Comparison of ENCODE assay signal across 18 cellular contexts in the genomic region with DNA sequence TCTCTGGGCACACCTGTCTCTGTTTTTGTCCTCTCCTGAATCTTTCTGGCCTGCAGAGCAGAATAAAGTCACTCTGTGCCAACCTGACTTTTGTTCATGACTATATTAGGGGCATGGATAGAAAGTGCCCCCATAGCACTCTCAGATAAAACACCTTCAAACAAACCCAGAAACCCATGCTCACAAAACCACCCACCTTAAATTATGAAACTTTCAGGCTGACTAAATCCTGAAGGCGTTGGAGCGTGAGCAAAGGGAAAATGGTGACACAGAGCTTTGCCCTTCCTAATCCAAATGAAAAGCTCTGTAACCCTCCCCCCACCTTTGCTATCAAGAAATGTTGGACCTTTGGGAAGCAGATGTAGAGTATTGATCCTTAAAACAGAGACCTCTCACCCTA.
A peak's percentile ranks its signal among the peaks of the same experiment; 100 is the strongest.
DNase-seq lines count a peak whose midpoint lies in the region; ATAC-seq, FAIRE-seq and TF ChIP-seq lines count a peak whose summit lies in the region.
"Had no signal": no experiment of that assay in that cellular context is flagged by ENCODE, and none has a peak within 500 bp of the region (broad histone marks: within the 10 kb centered on the region; RNA-seq: fewer than 3 reads in every experiment).

No MANE protein-coding gene starts in this region.

- no peak overlapping the region for H3K4me3 Mint-ChIP-seq in activated naive CD4-positive, alpha-beta T cell treated with anti-CD3 and anti-CD28 coated beads for 36 hours
- peak overlapping the region; percentile 55 for H3K4me3 Mint-ChIP-seq in glutamatergic neuron (ENCODE audit: unreplicated experiment)
- H3K4me3 Mint-ChIP-seq: activated naive CD8-positive, alpha-beta T cell treated with anti-CD3 and anti-CD28 coated beads, Interleukin-2, amount 10 ng/mL, durations not matched to agents 7 days and 5 days had no signal

- no peaks in the 10 kb centered on the region for H3K9me3 Mint-ChIP-seq in activated naive CD4-positive, alpha-beta T cell treated with anti-CD3 and anti-CD28 coated beads, Interleukin-2, amount 50 U/mL, for 72 hours
- no peaks in the 10 kb centered on the region for H3K9me3 Mint-ChIP-seq in activated naive CD4-positive, alpha-beta T cell treated with anti-CD3 and anti-CD28 coated beads for 36 hours
- H3K9me3 Mint-ChIP-seq in glutamatergic neuron (ENCODE audit: unreplicated experiment): peaks cover 11% of the 10 kb centered on the region
- H3K9me3 Mint-ChIP-seq: activated naive CD8-positive, alpha-beta T cell treated with anti-CD3 and anti-CD28 coated beads, Interleukin-2, amount 10 ng/mL, durations not matched to agents 7 days and 5 days had no signal

- peak; percentile 36 to 48 for ATAC-seq in activated naive CD4-positive, alpha-beta T cell treated with anti-CD3 and anti-CD28 coated beads, Interleukin-2, amount 50 U/mL, for 72 hours
- ATAC-seq in stimulated activated naive CD8-positive, alpha-beta T cell treated with anti-CD3 and anti-CD28 coated beads, Interleukin-15, Interleukin-2, amounts not matched to agents 100 U/mL and 50 U/mL, for 24 hours: peak; percentile 63
- ATAC-seq in GM21381 (IDR thresholded peaks at IDR 0.05; ENCODE audit: unreplicated experiment) (no peak), HG03442 (IDR thresholded peaks at IDR 0.05; ENCODE audit: unreplicated experiment) (no peak)
- ATAC-seq: esophagus mucosa had no signal

- no peak for TF ChIP-seq CTCF in glutamatergic neuron (IDR thresholded peaks at IDR 0.05; ENCODE audit: partially characterized antibody, unreplicated experiment)

- CTCF ChIA-PET in activated naive CD4-positive, alpha-beta T cell treated with anti-CD3 and anti-CD28 coated beads for 36 hours (lab: Charles Lee): interaction anchor here (1.5 kb wide), 1 partner anchor 9 kb away, joined by 5 read pairs; no protein-coding TSS in a partner anchor

- peak overlapping the region; percentile 26 to 77 for H3K27ac Mint-ChIP-seq in activated naive CD4-positive, alpha-beta T cell treated with anti-CD3 and anti-CD28 coated beads, Interleukin-2, amount 50 U/mL, for 72 hours
- no peak overlapping the region for H3K27ac Mint-ChIP-seq in activated naive CD4-positive, alpha-beta T cell treated with anti-CD3 and anti-CD28 coated beads for 36 hours
- H3K27ac Mint-ChIP-seq in glutamatergic neuron (ENCODE audit: unreplicated experiment): peak overlapping the region; percentile 92
- H3K27ac Mint-ChIP-seq: activated naive CD8-positive, alpha-beta T cell treated with anti-CD3 and anti-CD28 coated beads, Interleukin-2, amount 10 ng/mL, durations not matched to agents 7 days and 5 days had no signal

- peak; percentile 45 for FAIRE-seq in RCC 7860 (lab: Jason Lieb, UNC)

- DNase-seq in activated naive CD4-positive, alpha-beta T cell treated with anti-CD3 and anti-CD28 coated beads, Interleukin-2, amount 50 U/mL, for 72 hours (ENCODE audit: low spot score in 2 of 2): no peak
- DNase-seq in activated naive CD4-positive, alpha-beta T cell treated with anti-CD3 and anti-CD28 coated beads for 36 hours: no peak
- no peak for DNase-seq in RCC 7860 (ENCODE audit: low spot score)
- no peak for DNase-seq in glutamatergic neuron
- no peak for DNase-seq in stimulated activated naive CD8-positive, alpha-beta T cell treated with anti-CD3 and anti-CD28 coated beads, Interleukin-15, Interleukin-2, amounts not matched to agents 100 U/mL and 50 U/mL, for 24 hours
- DNase-seq in stimulated activated CD4-positive, alpha-beta T cell treated with anti-CD3 and anti-CD28 coated beads, Interleukin-1b, Interleukin-23, amount 100 ng/mL, for 48 hours: no peak
- DNase-seq: activated CD8-positive, alpha-beta memory T cell treated with anti-CD3 and anti-CD28 coated beads, Interleukin-2, amount 50 U/mL, for 4 hours; activated naive CD8-positive, alpha-beta T cell treated with anti-CD3 and anti-CD28 coated beads, Interleukin-2, amount 10 ng/mL, durations not matched to agents 7 days and 5 days; dorsolateral prefrontal cortex; EL; midbrain; NCI-H2081 treated with DMSO at 0.1 percent for 48 hours; NCI-H524 treated with DMSO at 0.1 percent for 48 hours; sigmoid colon; SJCRH30 had no signal

- H3K27me3 Mint-ChIP-seq in activated naive CD4-positive, alpha-beta T cell treated with anti-CD3 and anti-CD28 coated beads for 36 hours (ENCODE audit: low read depth): no peaks in the 10 kb centered on the region
- peaks cover 12% of the 10 kb centered on the region for H3K27me3 Mint-ChIP-seq in glutamatergic neuron (ENCODE audit: unreplicated experiment)
- H3K27me3 Mint-ChIP-seq: activated naive CD8-positive, alpha-beta T cell treated with anti-CD3 and anti-CD28 coated beads, Interleukin-2, amount 10 ng/mL, durations not matched to agents 7 days and 5 days had no signal

- peaks cover 66% of the 10 kb centered on the region for H3K4me1 Mint-ChIP-seq in activated naive CD4-positive, alpha-beta T cell treated with anti-CD3 and anti-CD28 coated beads for 36 hours (ENCODE audit: low read depth)
- peaks cover 72% of the 10 kb centered on the region for H3K4me1 Mint-ChIP-seq in glutamatergic neuron (ENCODE audit: low read depth, unreplicated experiment)

- H3K36me3 Mint-ChIP-seq in activated naive CD4-positive, alpha-beta T cell treated with anti-CD3 and anti-CD28 coated beads, Interleukin-2, amount 50 U/mL, for 72 hours: no peaks in the 10 kb centered on the region
- H3K36me3 Mint-ChIP-seq in activated naive CD4-positive, alpha-beta T cell treated with anti-CD3 and anti-CD28 coated beads for 36 hours (ENCODE audit: low read depth): no peaks in the 10 kb centered on the region
- H3K36me3 Mint-ChIP-seq in glutamatergic neuron (ENCODE audit: unreplicated experiment): no peaks in the 10 kb centered on the region
- H3K36me3 Mint-ChIP-seq: activated naive CD8-positive, alpha-beta T cell treated with anti-CD3 and anti-CD28 coated beads, Interleukin-2, amount 10 ng/mL, durations not matched to agents 7 days and 5 days had no signal

- intact Hi-C loops in activated naive CD4-positive, alpha-beta T cell treated with anti-CD3 and anti-CD28 coated beads for 36 hours (cut with micrococcal nuclease): no loop called here

Comparison
In these comparisons a context has a peak if more than half of its experiments do, and no peak if none do; other contexts are left out.
1. ATAC-seq: peak in activated naive CD4-positive, alpha-beta T cell treated with anti-CD3 and anti-CD28 coated beads, Interleukin-2, amount 50 U/mL, for 72 hours (2 of 2) and stimulated activated naive CD8-positive, alpha-beta T cell treated with anti-CD3 and anti-CD28 coated beads, Interleukin-15, Interleukin-2, amounts not matched to agents 100 U/mL and 50 U/mL, for 24 hours (single experiment); none in GM21381 (single experiment) and HG03442 (single experiment).